Comparison of ENCODE assay signal across 2 cellular contexts in the genomic region with DNA sequence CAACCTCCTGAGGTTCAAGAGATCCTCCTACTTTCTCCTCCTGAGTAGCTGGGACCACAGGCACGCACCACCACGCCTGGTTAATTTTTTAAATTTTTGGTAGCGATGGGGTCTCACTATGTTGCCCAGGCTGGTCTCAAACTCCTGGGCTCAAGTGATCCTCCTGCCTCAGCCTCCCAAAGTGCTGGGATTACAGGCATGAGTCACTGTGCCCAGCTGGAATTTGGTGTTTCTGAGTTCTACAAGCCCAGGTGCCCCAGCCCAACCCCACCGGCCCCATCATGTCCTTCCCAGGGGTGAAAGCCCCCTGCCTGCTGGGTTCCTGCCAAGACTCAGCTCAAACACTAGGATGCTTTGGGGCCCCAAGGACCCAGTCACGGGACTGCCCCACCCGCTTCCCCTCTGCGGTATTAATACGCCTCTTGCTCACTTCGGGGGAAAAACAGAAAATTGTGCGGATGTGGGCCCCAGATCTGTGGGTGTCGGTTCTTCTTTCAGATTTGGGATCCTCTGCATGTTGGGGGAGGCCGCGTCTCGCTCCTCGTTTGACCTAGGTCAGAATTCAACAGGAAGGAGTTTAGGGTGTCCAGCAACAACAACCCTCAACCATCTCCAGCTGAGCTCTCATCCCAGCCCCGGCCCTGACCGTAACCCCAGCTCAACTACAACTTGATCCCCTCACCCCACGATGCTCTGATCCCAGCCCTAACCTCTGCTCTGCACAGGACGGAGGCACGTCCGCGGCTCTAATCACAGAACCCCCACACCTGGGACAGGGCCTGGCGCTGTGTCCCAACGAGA.
TF ChIP-seq lines count a peak whose summit lies in the region.

No MANE protein-coding gene starts in this region.

TF ChIP-seq in liver, 16 proteins besides CTCF, POLR2A, EP300 and RAD21:
- TF ChIP-seq, protein P1, sequence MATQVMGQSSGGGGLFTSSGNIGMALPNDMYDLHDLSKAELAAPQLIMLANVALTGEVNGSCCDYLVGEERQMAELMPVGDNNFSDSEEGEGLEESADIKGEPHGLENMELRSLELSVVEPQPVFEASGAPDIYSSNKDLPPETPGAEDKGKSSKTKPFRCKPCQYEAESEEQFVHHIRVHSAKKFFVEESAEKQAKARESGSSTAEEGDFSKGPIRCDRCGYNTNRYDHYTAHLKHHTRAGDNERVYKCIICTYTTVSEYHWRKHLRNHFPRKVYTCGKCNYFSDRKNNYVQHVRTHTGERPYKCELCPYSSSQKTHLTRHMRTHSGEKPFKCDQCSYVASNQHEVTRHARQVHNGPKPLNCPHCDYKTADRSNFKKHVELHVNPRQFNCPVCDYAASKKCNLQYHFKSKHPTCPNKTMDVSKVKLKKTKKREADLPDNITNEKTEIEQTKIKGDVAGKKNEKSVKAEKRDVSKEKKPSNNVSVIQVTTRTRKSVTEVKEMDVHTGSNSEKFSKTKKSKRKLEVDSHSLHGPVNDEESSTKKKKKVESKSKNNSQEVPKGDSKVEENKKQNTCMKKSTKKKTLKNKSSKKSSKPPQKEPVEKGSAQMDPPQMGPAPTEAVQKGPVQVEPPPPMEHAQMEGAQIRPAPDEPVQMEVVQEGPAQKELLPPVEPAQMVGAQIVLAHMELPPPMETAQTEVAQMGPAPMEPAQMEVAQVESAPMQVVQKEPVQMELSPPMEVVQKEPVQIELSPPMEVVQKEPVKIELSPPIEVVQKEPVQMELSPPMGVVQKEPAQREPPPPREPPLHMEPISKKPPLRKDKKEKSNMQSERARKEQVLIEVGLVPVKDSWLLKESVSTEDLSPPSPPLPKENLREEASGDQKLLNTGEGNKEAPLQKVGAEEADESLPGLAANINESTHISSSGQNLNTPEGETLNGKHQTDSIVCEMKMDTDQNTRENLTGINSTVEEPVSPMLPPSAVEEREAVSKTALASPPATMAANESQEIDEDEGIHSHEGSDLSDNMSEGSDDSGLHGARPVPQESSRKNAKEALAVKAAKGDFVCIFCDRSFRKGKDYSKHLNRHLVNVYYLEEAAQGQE (IDR thresholded peaks at IDR 0.05), result no peak
- TF ChIP-seq FOXA1 (IDR thresholded peaks at IDR 0.05) (no peak), GABPA (IDR thresholded peaks at IDR 0.05 in 1 of 2, conservative IDR thresholded peaks at IDR 0.05 in 1 of 2) (no peak), TAF1 (conservative IDR thresholded peaks at IDR 0.05) (no peak), HNF4A (conservative IDR thresholded peaks at IDR 0.05) (no peak), RXRA (IDR thresholded peaks at IDR 0.05) (no peak), JUND (IDR thresholded peaks at IDR 0.05) (no peak), ATF3 (IDR thresholded peaks at IDR 0.05) (no peak), HNF4G (IDR thresholded peaks at IDR 0.05) (no peak), EGR1 (IDR thresholded peaks at IDR 0.05; ENCODE audit: low read depth in 2 of 2) (no peak)

TF ChIP-seq in HepG2, 621 proteins besides CTCF, POLR2A, EP300 and RAD21:
- TF ChIP-seq, protein P2, sequence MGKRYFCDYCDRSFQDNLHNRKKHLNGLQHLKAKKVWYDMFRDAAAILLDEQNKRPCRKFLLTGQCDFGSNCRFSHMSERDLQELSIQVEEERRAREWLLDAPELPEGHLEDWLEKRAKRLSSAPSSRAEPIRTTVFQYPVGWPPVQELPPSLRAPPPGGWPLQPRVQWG (CRISPR knock-in tag; IDR thresholded peaks at IDR 0.05; ENCODE audit: borderline replicate concordance, low read depth), result no peak
- no peak for TF ChIP-seq MBD4 (IDR thresholded peaks at IDR 0.05; ENCODE audit: borderline replicate concordance, low read length)
- no peak for TF ChIP-seq AKAP8 (CRISPR knock-in tag; IDR thresholded peaks at IDR 0.05)
- TF ChIP-seq ARID5B (CRISPR knock-in tag; IDR thresholded peaks at IDR 0.05), result no peak
- TF ChIP-seq FOXK1 (CRISPR knock-in tag; IDR thresholded peaks at IDR 0.05; ENCODE audit: borderline replicate concordance, low read depth), result no peak
- TF ChIP-seq, protein P3, sequence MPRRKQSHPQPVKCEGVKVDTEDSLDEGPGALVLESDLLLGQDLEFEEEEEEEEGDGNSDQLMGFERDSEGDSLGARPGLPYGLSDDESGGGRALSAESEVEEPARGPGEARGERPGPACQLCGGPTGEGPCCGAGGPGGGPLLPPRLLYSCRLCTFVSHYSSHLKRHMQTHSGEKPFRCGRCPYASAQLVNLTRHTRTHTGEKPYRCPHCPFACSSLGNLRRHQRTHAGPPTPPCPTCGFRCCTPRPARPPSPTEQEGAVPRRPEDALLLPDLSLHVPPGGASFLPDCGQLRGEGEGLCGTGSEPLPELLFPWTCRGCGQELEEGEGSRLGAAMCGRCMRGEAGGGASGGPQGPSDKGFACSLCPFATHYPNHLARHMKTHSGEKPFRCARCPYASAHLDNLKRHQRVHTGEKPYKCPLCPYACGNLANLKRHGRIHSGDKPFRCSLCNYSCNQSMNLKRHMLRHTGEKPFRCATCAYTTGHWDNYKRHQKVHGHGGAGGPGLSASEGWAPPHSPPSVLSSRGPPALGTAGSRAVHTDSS (CRISPR knock-in tag; conservative IDR thresholded peaks at IDR 0.05), result no peak
- no peak for TF ChIP-seq ATF7-NPFF (CRISPR knock-in tag; IDR thresholded peaks at IDR 0.05; ENCODE audit: low read depth)
- no peak for TF ChIP-seq POLR2AphosphoS2 (IDR thresholded peaks at IDR 0.05; ENCODE audit: low read depth, low read length)
- TF ChIP-seq ZSCAN5A (CRISPR knock-in tag; IDR thresholded peaks at IDR 0.05; ENCODE audit: borderline replicate concordance), result no peak
- TF ChIP-seq ZFP36 (IDR thresholded peaks at IDR 0.05; ENCODE audit: borderline replicate concordance, low read depth, low read length, partially characterized antibody), result no peak
- TF ChIP-seq ARHGAP35 (CRISPR knock-in tag; IDR thresholded peaks at IDR 0.05; ENCODE audit: borderline replicate concordance), result no peak
- TF ChIP-seq HNRNPK (IDR thresholded peaks at IDR 0.05; ENCODE audit: low read depth, low read length, poor library complexity, severe bottlenecking), result no peak
- no peak for TF ChIP-seq ZNF326 (CRISPR knock-in tag; IDR thresholded peaks at IDR 0.05; ENCODE audit: borderline replicate concordance)
- TF ChIP-seq ZNF709 (CRISPR knock-in tag; IDR thresholded peaks at IDR 0.05), result no peak
- no peak for TF ChIP-seq ZNF367 (CRISPR knock-in tag; IDR thresholded peaks at IDR 0.05; ENCODE audit: borderline replicate concordance)
- no peak for TF ChIP-seq NR2F1 (CRISPR knock-in tag; IDR thresholded peaks at IDR 0.05)
- TF ChIP-seq ZNF773 (CRISPR knock-in tag; IDR thresholded peaks at IDR 0.05; ENCODE audit: borderline replicate concordance), result no peak
- TF ChIP-seq ZNF3 (CRISPR knock-in tag; IDR thresholded peaks at IDR 0.05), result no peak
- TF ChIP-seq ZNF629 (CRISPR knock-in tag; conservative IDR thresholded peaks at IDR 0.05), result no peak
